ENCODE assay signal across 1 cellular context in genomic region chr19:4914736-4915501, GRCh38.
TF ChIP-seq lines count a peak whose summit lies in the region.

No MANE protein-coding gene starts in this region.

TF ChIP-seq in endothelial cell of umbilical vein, 7 proteins besides CTCF, POLR2A, EP300 and RAD21:
- TF ChIP-seq MAX (IDR thresholded peaks at IDR 0.05; ENCODE audit: insufficient read depth, insufficient read length), result no peak
- TF ChIP-seq FOS (IDR thresholded peaks at IDR 0.05; ENCODE audit: borderline replicate concordance, insufficient read depth, low read length), result peak; percentile 47
- no peak for TF ChIP-seq POLR2AphosphoS5 (IDR thresholded peaks at IDR 0.05; ENCODE audit: insufficient read depth, low read depth, low read length)
- no peak for TF ChIP-seq EZH2 (IDR thresholded peaks at IDR 0.05; ENCODE audit: borderline replicate concordance, low read depth, low read length, severe bottlenecking)
- no peak for TF ChIP-seq MYC (IDR thresholded peaks at IDR 0.05; ENCODE audit: low read depth, low read length)
- TF ChIP-seq JUN (IDR thresholded peaks at IDR 0.05; ENCODE audit: borderline replicate concordance, insufficient read depth, insufficient read length, low read depth), result peak; percentile 37
- TF ChIP-seq GATA2 (IDR thresholded peaks at IDR 0.05; ENCODE audit: insufficient read depth, insufficient read length, low read depth, low read length), result no peak
